ENCODE assay signal across 11 cellular contexts in genomic region chr13:30373727-30374126, GRCh38. TPM values are rescaled to one million over a fixed set of nuclear protein-coding genes. Genes with fewer than 3 reads are reported as not detected.
DNase-seq lines count a peak whose midpoint lies in the region; ATAC-seq and TF ChIP-seq lines count a peak whose summit lies in the region.
"Had no signal": no experiment of that assay in that cellular context is flagged by ENCODE, and none has a peak within 500 bp of the region (broad histone marks: within the 10 kb centered on the region; RNA-seq: fewer than 3 reads in every experiment).

No MANE protein-coding gene starts in this region.

- H3K36me3 Mint-ChIP-seq in CD8-positive, alpha-beta memory T cell = peaks cover 4 to 13% (median 6%) of the 10 kb centered on the region in 3 donors
- H3K36me3 Mint-ChIP-seq in endothelial cell (ENCODE audit: low read depth, unreplicated experiment) = no peaks in the 10 kb centered on the region

- peak in 3 of 5 donors; percentile 29 to 72 (median 43) for DNase-seq in CD8-positive, alpha-beta memory T cell
- DNase-seq in T-helper 22 cell (ENCODE audit: low read depth) (peak; percentile 45), left colon (peak; percentile 40 to 55), KG1 (lab: John Stamatoyannopoulos, UW) (no peak), BE2C (no peak), endothelial cell (ENCODE audit: low spot score) (no peak)
- DNase-seq: Calu3, Right ventricle myocardium superior had no signal

- peaks cover 98% of the 10 kb centered on the region for H3K4me1 ChIP-seq in CD8-positive, alpha-beta memory T cell (ENCODE audit: insufficient read depth, low read length)
- H3K4me1 ChIP-seq in BE2C = peaks cover 6% of the 10 kb centered on the region

- peaks cover 0 to 2% (median 0%) of the 10 kb centered on the region in 5 donors for H3K9me3 Mint-ChIP-seq in CD8-positive, alpha-beta memory T cell
- no peaks in the 10 kb centered on the region for H3K9me3 Mint-ChIP-seq in endothelial cell (ENCODE audit: unreplicated experiment)

- H3K4me3 ChIP-seq in CD8-positive, alpha-beta memory T cell (ENCODE audit: low read length) = peak overlapping the region; percentile 11
- H3K4me3 ChIP-seq in BE2C (ENCODE audit: low read depth, low read length) = no peak overlapping the region

- no peaks in the 10 kb centered on the region for H3K27me3 ChIP-seq in CD8-positive, alpha-beta memory T cell (ENCODE audit: insufficient read depth, low read length, poor library complexity, severe bottlenecking)
- no peaks in the 10 kb centered on the region for H3K27me3 ChIP-seq in BE2C

- peaks cover 90 to 100% (median 98%) of the 10 kb centered on the region in 3 donors for H3K4me1 Mint-ChIP-seq in CD8-positive, alpha-beta memory T cell
- peaks cover 9% of the 10 kb centered on the region for H3K4me1 Mint-ChIP-seq in endothelial cell (ENCODE audit: unreplicated experiment)

- H3K27ac Mint-ChIP-seq in CD8-positive, alpha-beta memory T cell = peak overlapping the region; percentile 83 to 100 (median 98)
- H3K27ac Mint-ChIP-seq in endothelial cell (ENCODE audit: unreplicated experiment) = no peak overlapping the region

- no peaks in the 10 kb centered on the region for H3K36me3 ChIP-seq in CD8-positive, alpha-beta memory T cell (ENCODE audit: insufficient read depth, low read length)
- no peaks in the 10 kb centered on the region for H3K36me3 ChIP-seq in BE2C

- H3K4me3 Mint-ChIP-seq in CD8-positive, alpha-beta memory T cell = peak overlapping the region; percentile 83 to 89 (median 87)
- H3K4me3 Mint-ChIP-seq in endothelial cell (ENCODE audit: unreplicated experiment) = no peak overlapping the region

- no peaks in the 10 kb centered on the region for H3K9me3 ChIP-seq in CD8-positive, alpha-beta memory T cell (ENCODE audit: low read length)
- H3K9me3 ChIP-seq in BE2C = no peaks in the 10 kb centered on the region

- POLR2A ChIA-PET in CD8-positive, alpha-beta memory T cell (lab: Charles Lee) = interaction anchor here (0.6 to 2.3 kb wide), 9 partner anchors 16 to 362 kb away, joined by 3 to 20 read pairs (median 5); partner anchors contain the start of genes ALOX5AP, HMGB1, KATNAL1 and USPL1

- H3K27ac ChIP-seq in CD8-positive, alpha-beta memory T cell (ENCODE audit: low read depth, low read length) = peak overlapping the region; percentile 41

- ATAC-seq in GM21381 (IDR thresholded peaks at IDR 0.05; ENCODE audit: unreplicated experiment) (peak; percentile 23), left colon (no peak), GM21526 (IDR thresholded peaks at IDR 0.05; ENCODE audit: low FRiP score, unreplicated experiment) (no peak)

- TF ChIP-seq CTCF in BE2C (IDR thresholded peaks at IDR 0.05; ENCODE audit: low read depth, low read length) (no peak), endothelial cell (IDR thresholded peaks at IDR 0.05; ENCODE audit: unreplicated experiment) (no peak)

- intact Hi-C loops in left colon (cut with DNase I, micrococcal nuclease) = no loop called here

- CTCF ChIA-PET in CD8-positive, alpha-beta memory T cell (lab: Charles Lee) = interaction anchor here (1.1 to 7.1 kb wide), 20 partner anchors 9 to 244 kb away, joined by 3 to 70 read pairs (median 5); partner anchors contain the start of genes HMGB1 and USPL1

- H3K27me3 Mint-ChIP-seq in CD8-positive, alpha-beta memory T cell = peaks cover 0 to 3% of the 10 kb centered on the region in 2 donors
- H3K27me3 Mint-ChIP-seq in endothelial cell (ENCODE audit: unreplicated experiment) = peaks cover 15% of the 10 kb centered on the region

RNA-seq across cellular contexts. Expression of gene UBE2L5, which starts 48.6 kb away (rescaled TPM):
- total RNA-seq in CD8-positive, alpha-beta memory T cell = not detected
- not detected for polyA plus RNA-seq in CD8-positive, alpha-beta memory T cell
- total RNA-seq in left colon = not detected
- polyA plus RNA-seq in BE2C (2012; ENCODE audit: insufficient read depth, insufficient read length, low read depth) = 0.73 TPM
- not detected for total RNA-seq in endothelial cell (ENCODE audit: unreplicated experiment)
- total RNA-seq: Calu3, H4, Right ventricle myocardium superior had no signal

Comparison
In these comparisons a context has a peak if more than half of its experiments do, and no peak if none do; other contexts are left out.
1. DNase-seq: peak in CD8-positive, alpha-beta memory T cell (3 of 5), T-helper 22 cell (single experiment) and left colon (2 of 2); none in KG1 (single experiment), BE2C (single experiment) and endothelial cell (single experiment).